12 cellular contexts compared by ENCODE assay signal in genomic region chr20:10985536-10985935, GRCh38.
DNase-seq lines count a peak whose midpoint lies in the region; ATAC-seq and TF ChIP-seq lines count a peak whose summit lies in the region.
"Had no signal": no experiment of that assay in that cellular context is flagged by ENCODE, and none has a peak within 500 bp of the region (broad histone marks: within the 10 kb centered on the region; RNA-seq: fewer than 3 reads in every experiment).

No MANE protein-coding gene starts in this region.

- H3K4me3 ChIP-seq in right cardiac atrium (ENCODE audit: low read length), result no peak overlapping the region
- no peak overlapping the region for H3K4me3 ChIP-seq in choroid plexus epithelial cell (ENCODE audit: low read depth, low read length)
- no peak overlapping the region for H3K4me3 ChIP-seq in WERI-Rb-1 (ENCODE audit: low read depth, low read length)
- H3K4me3 ChIP-seq: upper lobe of left lung had no signal

- ATAC-seq in right cardiac atrium (peak in 1 of 2 donors; percentile 35), Right ventricle myocardium inferior (no peak), GM19035 (IDR thresholded peaks at IDR 0.05; ENCODE audit: unreplicated experiment) (no peak)

- in situ Hi-C loops in KBM-7 (cut with MboI; ENCODE audit: low pct_unique_long_range_greater_than_20kb, low sequenced_read_pairs), result no loop called here

- no peaks in the 10 kb centered on the region for H3K36me3 ChIP-seq in WERI-Rb-1
- H3K36me3 ChIP-seq: upper lobe of left lung had no signal

- H3K27me3 ChIP-seq in right cardiac atrium (ENCODE audit: control insufficient read depth, insufficient read depth), result no peaks in the 10 kb centered on the region
- H3K27me3 ChIP-seq in WERI-Rb-1 (ENCODE audit: insufficient read depth, low read depth, severe bottlenecking), result no peaks in the 10 kb centered on the region
- H3K27me3 ChIP-seq: upper lobe of left lung had no signal

- intact Hi-C loops in right cardiac atrium (cut with DNase I) (no loop called here), Right ventricle myocardium inferior (cut with DNase I) (loop anchor here (2.0 kb wide), 1 partner anchor 35 kb away; no protein-coding TSS in a partner anchor)

- no peak for DNase-seq in right cardiac atrium
- no peak for DNase-seq in Right ventricle myocardium inferior (ENCODE audit: missing footprints)
- peak; percentile 88 for DNase-seq in choroid plexus epithelial cell (ENCODE audit: low read depth)
- DNase-seq in kidney glomerular epithelial cell (lab: John Stamatoyannopoulos, UW), result peak; percentile 19
- DNase-seq in NCI-H82 treated with DMSO at 0.1 percent for 48 hours (lab: John Stamatoyannopoulos, UW; ENCODE audit: unreplicated experiment), result no peak
- no peak for DNase-seq in WERI-Rb-1
- no peak for DNase-seq in KBM-7
- DNase-seq: activated CD4-positive, alpha-beta memory T cell treated with anti-CD3 and anti-CD28 coated beads for 36 hours; activated gamma-delta T cell; NCI-H2081; upper lobe of left lung had no signal

- H3K9me3 ChIP-seq in right cardiac atrium (ENCODE audit: control insufficient read depth, low read length) (no peaks in the 10 kb centered on the region), WERI-Rb-1 (ENCODE audit: severe bottlenecking) (no peaks in the 10 kb centered on the region)
- H3K9me3 ChIP-seq: upper lobe of left lung had no signal

- TF ChIP-seq CTCF in choroid plexus epithelial cell (conservative IDR thresholded peaks at IDR 0.05; ENCODE audit: low read depth, low read length), result no peak
- no peak for TF ChIP-seq CTCF in WERI-Rb-1 (IDR thresholded peaks at IDR 0.05; ENCODE audit: low read depth, low read length)

- H3K27ac ChIP-seq in right cardiac atrium (ENCODE audit: low read length) (peak overlapping the region; percentile 29), WERI-Rb-1 (no peak overlapping the region)

- H3K4me1 ChIP-seq in right cardiac atrium (ENCODE audit: control insufficient read depth, insufficient read depth, low read length), result peaks cover 3% of the 10 kb centered on the region

- WGBS in right cardiac atrium, result 24% methylated on average over 1 of the region's 1 CpG

Comparison
In these comparisons a context has a peak if more than half of its experiments do, and no peak if none do; other contexts are left out.
1. DNase-seq: peak in choroid plexus epithelial cell (single experiment) and kidney glomerular epithelial cell (single experiment); none in right cardiac atrium (0 of 3), Right ventricle myocardium inferior (single experiment), NCI-H82 treated with DMSO at 0.1 percent for 48 hours (single experiment), WERI-Rb-1 (single experiment) and KBM-7 (single experiment).